15 cellular contexts compared by ENCODE assay signal in genomic region chr12:109147954-109148353, GRCh38. TPM values are rescaled to one million over a fixed set of nuclear protein-coding genes. Genes with fewer than 3 reads are reported as not detected.
A peak's percentile ranks its signal among the peaks of the same experiment; 100 is the strongest.
DNase-seq lines count a peak whose midpoint lies in the region; ATAC-seq, FAIRE-seq and TF ChIP-seq lines count a peak whose summit lies in the region.
"Had no signal": no experiment of that assay in that cellular context is flagged by ENCODE, and none has a peak within 500 bp of the region (broad histone marks: within the 10 kb centered on the region; RNA-seq: fewer than 3 reads in every experiment).

No MANE protein-coding gene starts in this region.

- no peaks in the 10 kb centered on the region for H3K9me3 ChIP-seq in body of pancreas
- H3K9me3 ChIP-seq in uterus = no peaks in the 10 kb centered on the region
- H3K9me3 ChIP-seq: Caco-2 had no signal

- no peak for FAIRE-seq in frontal cortex (lab: Jason Lieb, UNC)

- no peak overlapping the region for H3K4me3 Mint-ChIP-seq in activated CD4-positive, alpha-beta T cell treated with anti-CD3 and anti-CD28 coated beads, Interleukin-2, amount 10 ng/mL, durations not matched to agents 24 days and 14 days
- H3K4me3 Mint-ChIP-seq: activated CD8-positive, alpha-beta memory T cell treated with anti-CD3 and anti-CD28 coated beads, Interleukin-2, amount 10 ng/mL, durations not matched to agents 7 days and 5 days; activated naive CD8-positive, alpha-beta T cell treated with anti-CD3 and anti-CD28 coated beads for 36 hours; memory B cell; stimulated activated naive CD8-positive, alpha-beta T cell treated with anti-CD3 and anti-CD28 coated beads, Interleukin-15, Interleukin-2, amounts not matched to agents 100 ng/mL and 50 ng/mL, for 24 hours had no signal

- in situ Hi-C loops in GM13977 (cut with MboI; ENCODE audit: low pct_unique_long_range_greater_than_20kb, low sequenced_read_pairs, unreplicated experiment) = no loop called here

- no peak for TF ChIP-seq CTCF in body of pancreas (IDR thresholded peaks at IDR 0.05)
- no peak for TF ChIP-seq CTCF in uterus (IDR thresholded peaks at IDR 0.05)
- TF ChIP-seq CTCF in GM13977 (IDR thresholded peaks at IDR 0.05; ENCODE audit: extremely low read depth, insufficient read depth, missing control alignments) = no peak

- H3K27ac ChIP-seq in body of pancreas (peak overlapping the region in 1 of 4 donors; percentile 17), uterus (peak overlapping the region; percentile 69 to 76)

- peaks cover 10% of the 10 kb centered on the region for H3K27me3 Mint-ChIP-seq in activated CD4-positive, alpha-beta T cell treated with anti-CD3 and anti-CD28 coated beads, Interleukin-2, amount 10 ng/mL, durations not matched to agents 24 days and 14 days
- H3K27me3 Mint-ChIP-seq: activated naive CD8-positive, alpha-beta T cell treated with anti-CD3 and anti-CD28 coated beads for 36 hours; stimulated activated naive CD8-positive, alpha-beta T cell treated with anti-CD3 and anti-CD28 coated beads, Interleukin-15, Interleukin-2, amounts not matched to agents 100 ng/mL and 50 ng/mL, for 24 hours had no signal

- H3K36me3 ChIP-seq in body of pancreas (replicated peaks in 1 of 2; ENCODE audit: insufficient read depth in 1 of 2, low read depth in 2 of 2) (no peaks in the 10 kb centered on the region), uterus (no peaks in the 10 kb centered on the region)

- ATAC-seq in body of pancreas (peak; percentile 35), Right ventricle myocardium superior (ENCODE audit: poor library complexity) (peak; percentile 81)
- ATAC-seq: activated CD8-positive, alpha-beta memory T cell treated with anti-CD3 and anti-CD28 coated beads, Interleukin-2, amount 10 ng/mL, durations not matched to agents 7 days and 5 days had no signal

- no peaks in the 10 kb centered on the region for H3K36me3 Mint-ChIP-seq in activated CD4-positive, alpha-beta T cell treated with anti-CD3 and anti-CD28 coated beads, Interleukin-2, amount 10 ng/mL, durations not matched to agents 24 days and 14 days (ENCODE audit: low read depth)
- H3K36me3 Mint-ChIP-seq: activated naive CD8-positive, alpha-beta T cell treated with anti-CD3 and anti-CD28 coated beads for 36 hours; memory B cell had no signal

- DNase-seq in body of pancreas = peak in 1 of 4 donors; percentile 46
- DNase-seq in Right ventricle myocardium superior = no peak
- DNase-seq in posterior vena cava (ENCODE audit: low spot score) = peak; percentile 66
- DNase-seq in uterus = peak; percentile 71 to 80
- DNase-seq in activated CD4-positive, alpha-beta T cell treated with anti-CD3 and anti-CD28 coated beads, Interleukin-2, amount 10 ng/mL, durations not matched to agents 24 days and 14 days = no peak
- DNase-seq in GM13977 (ENCODE audit: low spot score) = no peak
- no peak for DNase-seq in frontal cortex (ENCODE audit: low spot score in 2 of 2)
- DNase-seq: activated CD8-positive, alpha-beta memory T cell treated with anti-CD3 and anti-CD28 coated beads, Interleukin-2, amount 10 ng/mL, durations not matched to agents 7 days and 5 days; activated naive CD8-positive, alpha-beta T cell treated with anti-CD3 and anti-CD28 coated beads for 36 hours; Caco-2; NCI-H1105 treated with DMSO at 0.1 percent for 48 hours; NCI-H524 treated with DMSO at 0.1 percent for 48 hours; SIG-M5 had no signal

- peaks cover under 1% of the 10 kb centered on the region for H3K4me1 Mint-ChIP-seq in activated CD4-positive, alpha-beta T cell treated with anti-CD3 and anti-CD28 coated beads, Interleukin-2, amount 10 ng/mL, durations not matched to agents 24 days and 14 days
- H3K4me1 Mint-ChIP-seq: activated naive CD8-positive, alpha-beta T cell treated with anti-CD3 and anti-CD28 coated beads for 36 hours; memory B cell had no signal

- H3K4me3 ChIP-seq in body of pancreas (no peak overlapping the region), uterus (no peak overlapping the region)

- H3K9me3 Mint-ChIP-seq in activated CD4-positive, alpha-beta T cell treated with anti-CD3 and anti-CD28 coated beads, Interleukin-2, amount 10 ng/mL, durations not matched to agents 24 days and 14 days = no peaks in the 10 kb centered on the region
- H3K9me3 Mint-ChIP-seq: activated naive CD8-positive, alpha-beta T cell treated with anti-CD3 and anti-CD28 coated beads for 36 hours; memory B cell; stimulated activated naive CD8-positive, alpha-beta T cell treated with anti-CD3 and anti-CD28 coated beads, Interleukin-15, Interleukin-2, amounts not matched to agents 100 ng/mL and 50 ng/mL, for 24 hours had no signal

- H3K27me3 ChIP-seq in body of pancreas = no peaks in the 10 kb centered on the region
- H3K27me3 ChIP-seq in uterus = no peaks in the 10 kb centered on the region

- no peak for TF ChIP-seq POLR2A in body of pancreas (IDR thresholded peaks at IDR 0.05)
- TF ChIP-seq POLR2A in uterus (IDR thresholded peaks at IDR 0.05) = no peak

- H3K4me1 ChIP-seq in body of pancreas (peaks cover 47% of the 10 kb centered on the region), uterus (no peaks in the 10 kb centered on the region)

- intact Hi-C loops in body of pancreas (cut with DNase I) (no loop called here), Right ventricle myocardium superior (cut with DNase I) (no loop called here), posterior vena cava (cut with DNase I) (no loop called here), uterus (cut with DNase I; ENCODE audit: low total_unique reads) (no loop called here)
- intact Hi-C loops in activated CD4-positive, alpha-beta T cell treated with anti-CD3 and anti-CD28 coated beads, Interleukin-2, amount 10 ng/mL, durations not matched to agents 24 days and 14 days (cut with micrococcal nuclease) = no loop called here

- WGBS in body of pancreas, 2 donors = 25 to 27% methylated on average over 2 of the region's 2 CpGs

- H3K27ac Mint-ChIP-seq in activated CD4-positive, alpha-beta T cell treated with anti-CD3 and anti-CD28 coated beads, Interleukin-2, amount 10 ng/mL, durations not matched to agents 24 days and 14 days = no peak overlapping the region
- H3K27ac Mint-ChIP-seq: activated CD8-positive, alpha-beta memory T cell treated with anti-CD3 and anti-CD28 coated beads, Interleukin-2, amount 10 ng/mL, durations not matched to agents 7 days and 5 days; activated naive CD8-positive, alpha-beta T cell treated with anti-CD3 and anti-CD28 coated beads for 36 hours; memory B cell; stimulated activated naive CD8-positive, alpha-beta T cell treated with anti-CD3 and anti-CD28 coated beads, Interleukin-15, Interleukin-2, amounts not matched to agents 100 ng/mL and 50 ng/mL, for 24 hours had no signal

RNA-seq across cellular contexts. Expression of gene ACACB, which starts 31.6 kb away (rescaled TPM):
- total RNA-seq in body of pancreas (100 to 1,000 TPM in 1 of 2 donors, 10 to 100 TPM in 1; 71.1 to 358 TPM), Right ventricle myocardium superior (167 TPM), posterior vena cava (10 to 100 TPM; 29.4 to 49.7 TPM), uterus (100 to 1,000 TPM in 2 of 4 donors, 10 to 100 TPM in 2; 22.0 to 137 (median 97.2) TPM), frontal cortex (4.9 TPM)
- total RNA-seq in activated CD4-positive, alpha-beta T cell treated with anti-CD3 and anti-CD28 coated beads, Interleukin-2, amount 10 ng/mL, durations not matched to agents 24 days and 14 days = 5.8 and 5.9 TPM in 2 replicates

RNA-seq across cellular contexts. Expression of gene UNG, which starts 50.6 kb away (rescaled TPM):
- 10 to 100 TPM in 1 of 2 donors, 1 to 10 TPM in 1; 4.9 to 13.5 TPM for total RNA-seq in body of pancreas
- 24.8 TPM for total RNA-seq in Right ventricle myocardium superior
- total RNA-seq in posterior vena cava = 10 to 100 TPM; 10.3 to 11.1 TPM
- 10 to 100 TPM; 21.6 to 32.7 (median 27.9) TPM for total RNA-seq in uterus
- 103 and 105 TPM in 2 replicates for total RNA-seq in activated CD4-positive, alpha-beta T cell treated with anti-CD3 and anti-CD28 coated beads, Interleukin-2, amount 10 ng/mL, durations not matched to agents 24 days and 14 days
- 28.5 TPM for total RNA-seq in frontal cortex

RNA-seq across cellular contexts. Expression of gene ALKBH2, which starts 54.7 kb away (rescaled TPM):
- total RNA-seq in body of pancreas (10 to 100 TPM in 1 of 2 donors, 1 to 10 TPM in 1; 7.3 to 16.1 TPM), Right ventricle myocardium superior (7.2 TPM), posterior vena cava (10 to 100 TPM; 13.3 to 18.4 TPM), uterus (10 to 100 TPM in 3 of 4 donors, 1 to 10 TPM in 1; 2.1 to 26.5 (median 19.1) TPM), frontal cortex (31.4 TPM)
- 44.8 and 46.2 TPM in 2 replicates for total RNA-seq in activated CD4-positive, alpha-beta T cell treated with anti-CD3 and anti-CD28 coated beads, Interleukin-2, amount 10 ng/mL, durations not matched to agents 24 days and 14 days

Comparison
In these comparisons a context has a peak if more than half of its experiments do, and no peak if none do; other contexts are left out.
1. DNase-seq: peak in posterior vena cava (single experiment) and uterus (2 of 2); none in Right ventricle myocardium superior (single experiment), activated CD4-positive, alpha-beta T cell treated with anti-CD3 and anti-CD28 coated beads, Interleukin-2, amount 10 ng/mL, durations not matched to agents 24 days and 14 days (single experiment), GM13977 (single experiment) and frontal cortex (0 of 2).